In the genomic region with DNA sequence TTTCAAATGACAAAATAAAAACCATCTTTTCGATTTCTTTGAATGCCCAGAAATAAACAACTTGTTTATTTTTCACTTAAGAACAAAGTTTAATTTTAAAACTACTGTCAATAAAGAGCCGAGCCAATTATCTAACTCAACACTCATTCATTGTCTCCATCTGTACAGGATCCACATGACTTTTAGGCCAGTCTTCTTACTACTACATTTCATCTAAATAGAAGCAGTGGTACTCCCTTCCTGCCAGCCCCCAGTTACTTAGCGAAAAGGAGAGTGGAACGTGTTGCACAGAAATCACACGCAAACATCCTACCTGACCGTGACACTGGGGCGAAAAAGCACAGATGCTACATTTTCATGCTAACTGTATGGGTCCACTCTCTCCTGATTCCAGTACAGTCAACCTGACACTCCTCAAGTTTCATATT, we compare ENCODE assay signal across 8 cellular contexts. TPM values are rescaled to one million over a fixed set of nuclear protein-coding genes. Genes with fewer than 3 reads are reported as not detected.
DNase-seq lines count a peak whose midpoint lies in the region; ATAC-seq and TF ChIP-seq lines count a peak whose summit lies in the region.

No MANE protein-coding gene starts in this region.

- H3K27me3 Mint-ChIP-seq in natural killer cell (ENCODE audit: low read depth in 2 of 2) = no peaks in the 10 kb centered on the region

- peaks cover 39 to 63% of the 10 kb centered on the region in 2 donors for H3K4me1 Mint-ChIP-seq in natural killer cell

- H3K27ac ChIP-seq in AG04450 (ENCODE audit: low read depth, low read length) (no peak overlapping the region), coronary artery (peak overlapping the region; percentile 93 to 97)

- DNase-seq in AG04450 (ENCODE audit: low read depth, low spot score) (no peak), NCI-H69 (lab: John Stamatoyannopoulos, UW) (peak; percentile 70), coronary artery (ENCODE audit: low spot score) (no peak), natural killer cell (no peak), HEK293T (ENCODE audit: extremely low spot score) (no peak), head of caudate nucleus (no peak), ecto neural progenitor cell (ENCODE audit: low spot score) (no peak)

- POLR2A ChIA-PET in AG04450 (lab: Yijun Ruan, JAX) = no interaction called here
- POLR2A ChIA-PET in HEK293T (lab: Yijun Ruan, JAX) = interaction anchor here (0.8 to 1.3 kb wide), 3 partner anchors 19 to 80 kb away, joined by 3 to 4 read pairs (median 3); no protein-coding TSS in a partner anchor

- intact Hi-C loops in natural killer cell (cut with micrococcal nuclease) (loop anchor here (2.0 to 5.0 kb wide), 4 partner anchors 14 to 80 kb away; no protein-coding TSS in a partner anchor), head of caudate nucleus (cut with DNase I) (loop anchor here (5.0 kb wide), 1 partner anchor 47 kb away; no protein-coding TSS in a partner anchor)

- peak overlapping the region; percentile 95 to 98 for H3K27ac Mint-ChIP-seq in natural killer cell

- H3K27me3 ChIP-seq in AG04450 (ENCODE audit: control insufficient read depth, insufficient read depth, low read length) = no peaks in the 10 kb centered on the region

- H3K4me3 ChIP-seq in AG04450 (ENCODE audit: low read depth, low read length) (peak overlapping the region; percentile 88), coronary artery (peak overlapping the region; percentile 85)

- peak; percentile 12 for ATAC-seq in GM19452 (IDR thresholded peaks at IDR 0.05; ENCODE audit: unreplicated experiment)
- peak in 1 of 3 donors; percentile 3 for ATAC-seq in natural killer cell

- no peaks in the 10 kb centered on the region for H3K9me3 Mint-ChIP-seq in natural killer cell

- H3K4me3 Mint-ChIP-seq in natural killer cell = peak overlapping the region; percentile 94

- peaks cover 14% of the 10 kb centered on the region for H3K36me3 Mint-ChIP-seq in natural killer cell

- TF ChIP-seq CTCF in AG04450 (IDR thresholded peaks at IDR 0.05; ENCODE audit: low read depth, low read length) (no peak), coronary artery (IDR thresholded peaks at IDR 0.05) (no peak), natural killer cell (IDR thresholded peaks at IDR 0.05) (no peak)

- H3K9me3 ChIP-seq in AG04450 (ENCODE audit: control insufficient read depth, insufficient read depth, low read length) = peaks cover 2% of the 10 kb centered on the region; the same call in 1 of the 2 replicates

- CTCF ChIA-PET in AG04450 (lab: Charles Lee) = interaction anchor here (2.3 kb wide), 1 partner anchor 45 kb away, joined by 9 read pairs; no protein-coding TSS in a partner anchor
- CTCF ChIA-PET in HEK293T (lab: Yijun Ruan, JAX) = interaction anchor here (0.5 kb wide), 1 partner anchor 385 kb away, joined by 3 read pairs; no protein-coding TSS in a partner anchor

TF ChIP-seq in HEK293T, 16 proteins besides CTCF, POLR2A, EP300 and RAD21:
- TF ChIP-seq TARDBP (IDR thresholded peaks at IDR 0.05) = no peak
- no peak for TF ChIP-seq BHLHE40 (IDR thresholded peaks at IDR 0.05; ENCODE audit: borderline replicate concordance)
- TF ChIP-seq HDGF (IDR thresholded peaks at IDR 0.05; ENCODE audit: borderline replicate concordance) = no peak
- no peak for TF ChIP-seq PKNOX1 (IDR thresholded peaks at IDR 0.05)

RNA-seq across cellular contexts. Expression of gene GNA13, which starts 1.2 kb away (rescaled TPM):
- polyA plus RNA-seq in AG04450 (2011; rRNA removed) = 38.7 and 56.4 TPM in 2 replicates
- polyA minus RNA-seq in AG04450 (2011; rRNA and poly(A)+ RNA removed) = 32.5 and 56.7 TPM in 2 replicates
- total RNA-seq in natural killer cell = 100 to 1,000 TPM; 151 to 165 (median 161) TPM
